In genomic region chr1:212856755-212857154, GRCh38 we compare ENCODE assay signal across 10 cellular contexts. TPM values are rescaled to one million over a fixed set of nuclear protein-coding genes. Genes with fewer than 3 reads are reported as not detected.
DNase-seq lines count a peak whose midpoint lies in the region; ATAC-seq and TF ChIP-seq lines count a peak whose summit lies in the region.
"Had no signal": no experiment of that assay in that cellular context is flagged by ENCODE, and none has a peak within 500 bp of the region (broad histone marks: within the 10 kb centered on the region; RNA-seq: fewer than 3 reads in every experiment).

No MANE protein-coding gene starts in this region.

- no peak for TF ChIP-seq POLR2A in Peyer's patch (IDR thresholded peaks at IDR 0.05)

- H3K4me1 Mint-ChIP-seq in activated naive CD8-positive, alpha-beta T cell (ENCODE audit: low read depth) = peaks cover 15% of the 10 kb centered on the region
- peaks cover 15% of the 10 kb centered on the region for H3K4me1 Mint-ChIP-seq in activated naive CD8-positive, alpha-beta T cell treated with anti-CD3 and anti-CD28 coated beads for 36 hours

- H3K36me3 ChIP-seq in Peyer's patch (no peaks in the 10 kb centered on the region), subcutaneous abdominal adipose tissue (ENCODE audit: control insufficient read depth in 5 of 5, insufficient read depth in 5 of 5, low read length in 5 of 5) (no peaks in the 10 kb centered on the region)
- H3K36me3 ChIP-seq: lower lobe of right lung had no signal

- H3K4me3 Mint-ChIP-seq in activated naive CD8-positive, alpha-beta T cell = peak overlapping the region; percentile 62
- no peak overlapping the region for H3K4me3 Mint-ChIP-seq in activated naive CD8-positive, alpha-beta T cell treated with anti-CD3 and anti-CD28 coated beads for 36 hours

- peak overlapping the region in 1 of 5 donors; percentile 66 for H3K9ac ChIP-seq in subcutaneous abdominal adipose tissue (ENCODE audit: low read length in 5 of 5)

- H3K9me3 Mint-ChIP-seq in activated naive CD8-positive, alpha-beta T cell (ENCODE audit: low read depth) = no peaks in the 10 kb centered on the region
- H3K9me3 Mint-ChIP-seq in activated naive CD8-positive, alpha-beta T cell treated with anti-CD3 and anti-CD28 coated beads for 36 hours = peaks cover 2% of the 10 kb centered on the region

- H3K27ac ChIP-seq in Peyer's patch (peak overlapping the region in 3 of 4 donors; percentile 84 to 93 (median 88)), subcutaneous abdominal adipose tissue (ENCODE audit: low read depth, low read length) (no peak overlapping the region)

- ATAC-seq in GM18861 (IDR thresholded peaks at IDR 0.05; ENCODE audit: unreplicated experiment) = no peak

- H3K27me3 ChIP-seq in Peyer's patch (no peaks in the 10 kb centered on the region), subcutaneous abdominal adipose tissue (ENCODE audit: control insufficient read depth in 5 of 5, insufficient read depth in 4 of 5, low read length in 5 of 5) (no peaks in the 10 kb centered on the region)

- no peak for DNase-seq in activated naive CD8-positive, alpha-beta T cell treated with anti-CD3 and anti-CD28 coated beads for 36 hours
- DNase-seq in Peyer's patch (no peak), NCI-H2029 treated with DMSO at 0.1 percent for 48 hours (lab: John Stamatoyannopoulos, UW) (no peak), hypothalamus (lab: John Stamatoyannopoulos, UW) (no peak)
- DNase-seq: NCI-H774 had no signal

- H3K4me1 ChIP-seq in Peyer's patch (peaks cover 0 to 21% (median 2%) of the 10 kb centered on the region in 4 donors), subcutaneous abdominal adipose tissue (ENCODE audit: control insufficient read depth in 5 of 5, insufficient read depth in 5 of 5, low read length in 5 of 5) (peaks cover 4 to 26% (median 22%) of the 10 kb centered on the region in 5 donors)

- no peaks in the 10 kb centered on the region for H3K27me3 Mint-ChIP-seq in activated naive CD8-positive, alpha-beta T cell
- no peaks in the 10 kb centered on the region for H3K27me3 Mint-ChIP-seq in activated naive CD8-positive, alpha-beta T cell treated with anti-CD3 and anti-CD28 coated beads for 36 hours

- H3K4me3 ChIP-seq in Peyer's patch = peak overlapping the region in 2 of 4 donors; percentile 70 to 98
- peak overlapping the region; percentile 8 for H3K4me3 ChIP-seq in iPS-11a (ENCODE audit: low read depth, low read length)
- H3K4me3 ChIP-seq in subcutaneous abdominal adipose tissue (ENCODE audit: low read depth in 1 of 5, low read length in 5 of 5) = peak overlapping the region in 3 of 5 donors; percentile 40 to 88 (median 75)

- H3K9me3 ChIP-seq in Peyer's patch (no peaks in the 10 kb centered on the region), subcutaneous abdominal adipose tissue (ENCODE audit: control insufficient read depth in 5 of 5, low read length in 5 of 5) (no peaks in the 10 kb centered on the region)
- H3K9me3 ChIP-seq: lower lobe of right lung had no signal

- H3K36me3 Mint-ChIP-seq in activated naive CD8-positive, alpha-beta T cell = peaks cover 13% of the 10 kb centered on the region
- peaks cover 25% of the 10 kb centered on the region for H3K36me3 Mint-ChIP-seq in activated naive CD8-positive, alpha-beta T cell treated with anti-CD3 and anti-CD28 coated beads for 36 hours

- no peak for TF ChIP-seq CTCF in Peyer's patch (IDR thresholded peaks at IDR 0.05)

- H3K27ac Mint-ChIP-seq in activated naive CD8-positive, alpha-beta T cell = no peak overlapping the region
- no peak overlapping the region for H3K27ac Mint-ChIP-seq in activated naive CD8-positive, alpha-beta T cell treated with anti-CD3 and anti-CD28 coated beads for 36 hours

RNA-seq across cellular contexts. Expression of gene FLVCR1, which starts 1.3 kb away (rescaled TPM):
- 10 to 100 TPM in 1 of 2 experiments, 1 to 10 TPM in 1; 9.6 to 14.1 TPM for total RNA-seq in activated naive CD8-positive, alpha-beta T cell treated with anti-CD3 and anti-CD28 coated beads for 36 hours
- 10 to 100 TPM; 19.8 to 83.4 (median 41.5) TPM for total RNA-seq in Peyer's patch

RNA-seq across cellular contexts. Expression of gene SPATA45, which starts 9.3 kb away (rescaled TPM):
- total RNA-seq in activated naive CD8-positive, alpha-beta T cell treated with anti-CD3 and anti-CD28 coated beads for 36 hours = not detected
- not detected for total RNA-seq in Peyer's patch
- total RNA-seq: lower lobe of right lung had no signal
